Comparison of ENCODE assay signal across 18 cellular contexts in genomic region chr20:46484954-46485353, GRCh38. TPM values are rescaled to one million over a fixed set of nuclear protein-coding genes. Genes with fewer than 3 reads are reported as not detected.
DNase-seq lines count a peak whose midpoint lies in the region; ATAC-seq, FAIRE-seq and TF ChIP-seq lines count a peak whose summit lies in the region.
"Had no signal": no experiment of that assay in that cellular context is flagged by ENCODE, and none has a peak within 500 bp of the region (broad histone marks: within the 10 kb centered on the region; RNA-seq: fewer than 3 reads in every experiment).

No MANE protein-coding gene starts in this region.

- no peaks in the 10 kb centered on the region for H3K36me3 ChIP-seq in mesendoderm (ENCODE audit: control insufficient read depth, insufficient read depth, low read length)
- H3K36me3 ChIP-seq in thyroid gland = no peaks in the 10 kb centered on the region
- H3K36me3 ChIP-seq: BE2C had no signal

- H2BK120ac ChIP-seq in mesendoderm (ENCODE audit: low read depth, low read length) = no peak overlapping the region

- H3K9ac ChIP-seq in mesendoderm (ENCODE audit: low read length) = no peak overlapping the region

- DNase-seq in HTR-8/SVneo (ENCODE audit: insufficient read length, low spot score) = no peak
- no peak for DNase-seq in WTC11 (ENCODE audit: low spot score)
- peak; percentile 11 for DNase-seq in mesendoderm
- no peak for DNase-seq in thyroid gland
- DNase-seq in NCI-H748 treated with DMSO at 0.1 percent for 48 hours (lab: John Stamatoyannopoulos, UW) = no peak
- DNase-seq: BE2C; Caco-2; CD8-positive, alpha-beta T cell; DND-41; GDM1; H9 had no signal

- WGBS in mesendoderm (ENCODE audit: extremely low coverage, insufficient coverage, low lambda C conversion rate) = no CpG with 5 or more reads among the region's 3 CpGs
- WGBS in thyroid gland, 2 donors = 63 to 66% methylated on average over 3 of the region's 3 CpGs

- H3K23ac ChIP-seq in mesendoderm (ENCODE audit: low read length) = no peak overlapping the region

- no peak overlapping the region for H4K5ac ChIP-seq in mesendoderm (ENCODE audit: low read length)

- no peaks in the 10 kb centered on the region for H3K27me3 Mint-ChIP-seq in WTC11 (ENCODE audit: low read depth)

- H2BK5ac ChIP-seq in mesendoderm (ENCODE audit: low read length) = no peak overlapping the region

- intact Hi-C loops in thyroid gland (cut with DNase I) = no loop called here

- no peak overlapping the region for H3K4ac ChIP-seq in mesendoderm (ENCODE audit: low read depth, low read length)

- ATAC-seq in WTC11 (peak; percentile 65), GM21619 (IDR thresholded peaks at IDR 0.05; ENCODE audit: unreplicated experiment) (no peak)
- ATAC-seq: A549; CD8-positive, alpha-beta T cell; HepG2 had no signal

- H4K8ac ChIP-seq in mesendoderm (ENCODE audit: low read depth, low read length) = no peak overlapping the region

- peaks cover 25% of the 10 kb centered on the region for H3K4me1 Mint-ChIP-seq in WTC11
- H3K4me1 Mint-ChIP-seq: CD14-positive monocyte had no signal

- TF ChIP-seq CTCF in WTC11 (IDR thresholded peaks at IDR 0.05) = no peak
- no peak for TF ChIP-seq CTCF in thyroid gland (IDR thresholded peaks at IDR 0.05)

- H2BK15ac ChIP-seq in mesendoderm (replicated peaks; ENCODE audit: low read depth) = no peak overlapping the region

- peaks cover 11% of the 10 kb centered on the region; the same call in 1 of the 2 replicates for H3K9me3 Mint-ChIP-seq in WTC11
- H3K9me3 Mint-ChIP-seq: CD14-positive monocyte; CD8-positive, alpha-beta T cell had no signal

- H3K18ac ChIP-seq in mesendoderm (ENCODE audit: low read length) = no peak overlapping the region

- H3K79me2 ChIP-seq in mesendoderm (ENCODE audit: control insufficient read depth, insufficient read depth, low read length) = no peaks in the 10 kb centered on the region

- TF ChIP-seq POLR2A in thyroid gland (IDR thresholded peaks at IDR 0.05) = no peak

- H3K27ac Mint-ChIP-seq in WTC11 = no peak overlapping the region
- H3K27ac Mint-ChIP-seq: CD14-positive monocyte; CD8-positive, alpha-beta T cell had no signal

- POLR2A ChIA-PET in WTC11 (lab: Charles Lee) = interaction anchor here (0.6 to 1.1 kb wide), 2 partner anchors 26 to 28 kb away, joined by 3 read pairs; partner anchors contain the start of gene ZNF334

- CTCF ChIA-PET in WTC11 (lab: Charles Lee) = interaction anchor here (0.6 to 2.5 kb wide), 16 partner anchors 13 to 1737 kb away, joined by 3 to 8 read pairs (median 4); partner anchors contain the start of genes ELMO2 and ZNF334

- no peaks in the 10 kb centered on the region for H3K27me3 ChIP-seq in mesendoderm (ENCODE audit: insufficient read depth, low read length, poor library complexity)
- H3K27me3 ChIP-seq in thyroid gland = no peaks in the 10 kb centered on the region

- H3K4me1 ChIP-seq in mesendoderm (ENCODE audit: control insufficient read depth, low read depth, low read length) = no peaks in the 10 kb centered on the region
- H3K4me1 ChIP-seq in thyroid gland = no peaks in the 10 kb centered on the region
- H3K4me1 ChIP-seq: A549, BE2C, Caco-2 had no signal

- no peaks in the 10 kb centered on the region for H3K79me1 ChIP-seq in mesendoderm (ENCODE audit: low read length)

- no peak overlapping the region for H3K4me2 ChIP-seq in mesendoderm (ENCODE audit: low read length)

- no peaks in the 10 kb centered on the region for H3K9me3 ChIP-seq in thyroid gland
- H3K9me3 ChIP-seq: A549, BE2C, Caco-2 had no signal

- H3K4me3 ChIP-seq in mesendoderm (ENCODE audit: low read length) = no peak overlapping the region
- no peak overlapping the region for H3K4me3 ChIP-seq in thyroid gland (replicated peaks in 1 of 3)
- H3K4me3 ChIP-seq: A549 had no signal

- no peak overlapping the region for H3K56ac ChIP-seq in mesendoderm (ENCODE audit: low read length)

- peak; percentile 69 for FAIRE-seq in HTR-8/SVneo (lab: Jason Lieb, UNC)
- FAIRE-seq: A549, GM12892, GM19239, HepG2 had no signal

- H3K27ac ChIP-seq in mesendoderm (ENCODE audit: low read depth, low read length) (no peak overlapping the region), thyroid gland (no peak overlapping the region)
- H3K27ac ChIP-seq: A549 had no signal

- H2AK5ac ChIP-seq in mesendoderm (ENCODE audit: low read length) = no peak overlapping the region

- H3K4me3 Mint-ChIP-seq in WTC11 = peak overlapping the region; percentile 38
- H3K4me3 Mint-ChIP-seq: CD14-positive monocyte; CD8-positive, alpha-beta T cell; H9 had no signal

- H3K36me3 Mint-ChIP-seq in WTC11 = peaks cover 12% of the 10 kb centered on the region; the same call in 1 of the 2 replicates
- H3K36me3 Mint-ChIP-seq: CD14-positive monocyte; CD8-positive, alpha-beta T cell had no signal

TF ChIP-seq in WTC11, 78 proteins besides CTCF, POLR2A, EP300 and RAD21 (continues in another document):
- TF ChIP-seq, protein P1, sequence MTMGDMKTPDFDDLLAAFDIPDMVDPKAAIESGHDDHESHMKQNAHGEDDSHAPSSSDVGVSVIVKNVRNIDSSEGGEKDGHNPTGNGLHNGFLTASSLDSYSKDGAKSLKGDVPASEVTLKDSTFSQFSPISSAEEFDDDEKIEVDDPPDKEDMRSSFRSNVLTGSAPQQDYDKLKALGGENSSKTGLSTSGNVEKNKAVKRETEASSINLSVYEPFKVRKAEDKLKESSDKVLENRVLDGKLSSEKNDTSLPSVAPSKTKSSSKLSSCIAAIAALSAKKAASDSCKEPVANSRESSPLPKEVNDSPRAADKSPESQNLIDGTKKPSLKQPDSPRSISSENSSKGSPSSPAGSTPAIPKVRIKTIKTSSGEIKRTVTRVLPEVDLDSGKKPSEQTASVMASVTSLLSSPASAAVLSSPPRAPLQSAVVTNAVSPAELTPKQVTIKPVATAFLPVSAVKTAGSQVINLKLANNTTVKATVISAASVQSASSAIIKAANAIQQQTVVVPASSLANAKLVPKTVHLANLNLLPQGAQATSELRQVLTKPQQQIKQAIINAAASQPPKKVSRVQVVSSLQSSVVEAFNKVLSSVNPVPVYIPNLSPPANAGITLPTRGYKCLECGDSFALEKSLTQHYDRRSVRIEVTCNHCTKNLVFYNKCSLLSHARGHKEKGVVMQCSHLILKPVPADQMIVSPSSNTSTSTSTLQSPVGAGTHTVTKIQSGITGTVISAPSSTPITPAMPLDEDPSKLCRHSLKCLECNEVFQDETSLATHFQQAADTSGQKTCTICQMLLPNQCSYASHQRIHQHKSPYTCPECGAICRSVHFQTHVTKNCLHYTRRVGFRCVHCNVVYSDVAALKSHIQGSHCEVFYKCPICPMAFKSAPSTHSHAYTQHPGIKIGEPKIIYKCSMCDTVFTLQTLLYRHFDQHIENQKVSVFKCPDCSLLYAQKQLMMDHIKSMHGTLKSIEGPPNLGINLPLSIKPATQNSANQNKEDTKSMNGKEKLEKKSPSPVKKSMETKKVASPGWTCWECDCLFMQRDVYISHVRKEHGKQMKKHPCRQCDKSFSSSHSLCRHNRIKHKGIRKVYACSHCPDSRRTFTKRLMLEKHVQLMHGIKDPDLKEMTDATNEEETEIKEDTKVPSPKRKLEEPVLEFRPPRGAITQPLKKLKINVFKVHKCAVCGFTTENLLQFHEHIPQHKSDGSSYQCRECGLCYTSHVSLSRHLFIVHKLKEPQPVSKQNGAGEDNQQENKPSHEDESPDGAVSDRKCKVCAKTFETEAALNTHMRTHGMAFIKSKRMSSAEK (CRISPR knock-in tag; IDR thresholded peaks at IDR 0.05; ENCODE audit: borderline replicate concordance) = no peak
- TF ChIP-seq FOXP1 (CRISPR knock-in tag; IDR thresholded peaks at IDR 0.05; ENCODE audit: borderline replicate concordance) (no peak), NFYB (CRISPR knock-in tag; conservative IDR thresholded peaks at IDR 0.05; ENCODE audit: low read depth) (no peak), E2F4 (CRISPR knock-in tag; IDR thresholded peaks at IDR 0.05; ENCODE audit: borderline replicate concordance, low read depth) (no peak), ZNF121 (CRISPR knock-in tag; IDR thresholded peaks at IDR 0.05) (no peak), ZMAT4 (CRISPR knock-in tag; IDR thresholded peaks at IDR 0.05) (no peak), GABPB1 (CRISPR knock-in tag; IDR thresholded peaks at IDR 0.05) (no peak), ATF1 (CRISPR knock-in tag; IDR thresholded peaks at IDR 0.05) (no peak), IRF2 (CRISPR knock-in tag; IDR thresholded peaks at IDR 0.05; ENCODE audit: borderline replicate concordance, low read depth) (no peak)
- TF ChIP-seq, protein P2, sequence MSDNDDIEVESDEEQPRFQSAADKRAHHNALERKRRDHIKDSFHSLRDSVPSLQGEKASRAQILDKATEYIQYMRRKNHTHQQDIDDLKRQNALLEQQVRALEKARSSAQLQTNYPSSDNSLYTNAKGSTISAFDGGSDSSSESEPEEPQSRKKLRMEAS (CRISPR knock-in tag; IDR thresholded peaks at IDR 0.05) = no peak
- TF ChIP-seq, protein P3, sequence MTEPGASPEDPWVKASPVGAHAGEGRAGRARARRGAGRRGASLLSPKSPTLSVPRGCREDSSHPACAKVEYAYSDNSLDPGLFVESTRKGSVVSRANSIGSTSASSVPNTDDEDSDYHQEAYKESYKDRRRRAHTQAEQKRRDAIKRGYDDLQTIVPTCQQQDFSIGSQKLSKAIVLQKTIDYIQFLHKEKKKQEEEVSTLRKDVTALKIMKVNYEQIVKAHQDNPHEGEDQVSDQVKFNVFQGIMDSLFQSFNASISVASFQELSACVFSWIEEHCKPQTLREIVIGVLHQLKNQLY (CRISPR knock-in tag; IDR thresholded peaks at IDR 0.05) = no peak

RNA-seq across cellular contexts. Expression of gene ZNF334, which starts 28.4 kb away (rescaled TPM):
- total RNA-seq in WTC11 (2021) (18.7 to 20.1 TPM (median 19.2 TPM) in 3 replicates), thyroid gland (10 to 100 TPM; 12.2 to 15.7 (median 14.2) TPM)
- polyA plus RNA-seq in mesendoderm (2013, experiment 1 of 2) = 7.8 TPM
- 7.6 TPM for polyA plus RNA-seq in mesendoderm (2013, experiment 2 of 2)
- total RNA-seq: Caco-2, HT1080 had no signal
- polyA plus RNA-seq: A549, CD14-positive monocyte had no signal
